1 cellular context compared by ENCODE assay signal in the genomic region with DNA sequence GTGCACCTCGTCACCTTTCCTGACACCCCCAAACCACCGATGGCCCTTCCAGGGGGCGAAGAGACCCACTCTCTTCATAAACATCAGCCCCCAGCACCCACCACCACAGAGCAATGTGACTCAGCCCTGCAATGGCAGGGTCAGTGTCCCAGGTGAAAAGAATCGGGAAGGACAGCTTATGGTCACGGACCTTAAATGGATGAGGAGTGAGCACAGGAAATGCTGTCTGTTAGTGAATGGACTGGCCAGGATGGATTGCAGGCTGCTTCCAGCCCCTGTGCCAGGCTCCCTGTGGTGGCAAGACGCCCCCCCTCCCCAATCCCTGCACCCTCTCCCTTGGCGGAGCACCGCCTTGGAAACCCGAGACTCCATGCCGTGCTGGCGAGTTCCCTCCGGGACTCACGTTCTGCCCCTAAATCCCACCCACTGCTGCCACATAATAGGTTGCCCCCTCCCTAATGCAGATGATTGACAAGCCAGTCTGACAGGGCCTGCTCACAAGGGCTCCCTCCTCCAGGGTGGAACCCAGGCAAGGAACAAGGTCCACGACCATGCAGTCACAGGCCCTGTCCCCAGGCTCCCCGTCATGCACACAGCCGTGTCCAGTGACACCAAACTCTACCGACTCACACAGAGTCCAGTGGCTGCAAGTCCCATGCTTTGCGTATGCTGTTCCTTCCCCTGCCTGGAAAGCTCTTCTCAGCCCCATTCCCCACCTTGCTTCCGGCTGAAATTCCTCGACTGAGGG.
TF ChIP-seq lines count a peak whose summit lies in the region.

No MANE protein-coding gene starts in this region.

TF ChIP-seq in HepG2, 621 proteins besides CTCF, POLR2A, EP300 and RAD21 (continued from another document and continues in another):
- no peak for TF ChIP-seq E2F5 (CRISPR knock-in tag; conservative IDR thresholded peaks at IDR 0.05)
- TF ChIP-seq ZNF749 (CRISPR knock-in tag; IDR thresholded peaks at IDR 0.05; ENCODE audit: borderline replicate concordance) = 0 out of 2 replicates have a peak, but pooled peaks have one; percentile 51
- no peak for TF ChIP-seq ARNTL (CRISPR knock-in tag; IDR thresholded peaks at IDR 0.05)
- TF ChIP-seq, protein P1, sequence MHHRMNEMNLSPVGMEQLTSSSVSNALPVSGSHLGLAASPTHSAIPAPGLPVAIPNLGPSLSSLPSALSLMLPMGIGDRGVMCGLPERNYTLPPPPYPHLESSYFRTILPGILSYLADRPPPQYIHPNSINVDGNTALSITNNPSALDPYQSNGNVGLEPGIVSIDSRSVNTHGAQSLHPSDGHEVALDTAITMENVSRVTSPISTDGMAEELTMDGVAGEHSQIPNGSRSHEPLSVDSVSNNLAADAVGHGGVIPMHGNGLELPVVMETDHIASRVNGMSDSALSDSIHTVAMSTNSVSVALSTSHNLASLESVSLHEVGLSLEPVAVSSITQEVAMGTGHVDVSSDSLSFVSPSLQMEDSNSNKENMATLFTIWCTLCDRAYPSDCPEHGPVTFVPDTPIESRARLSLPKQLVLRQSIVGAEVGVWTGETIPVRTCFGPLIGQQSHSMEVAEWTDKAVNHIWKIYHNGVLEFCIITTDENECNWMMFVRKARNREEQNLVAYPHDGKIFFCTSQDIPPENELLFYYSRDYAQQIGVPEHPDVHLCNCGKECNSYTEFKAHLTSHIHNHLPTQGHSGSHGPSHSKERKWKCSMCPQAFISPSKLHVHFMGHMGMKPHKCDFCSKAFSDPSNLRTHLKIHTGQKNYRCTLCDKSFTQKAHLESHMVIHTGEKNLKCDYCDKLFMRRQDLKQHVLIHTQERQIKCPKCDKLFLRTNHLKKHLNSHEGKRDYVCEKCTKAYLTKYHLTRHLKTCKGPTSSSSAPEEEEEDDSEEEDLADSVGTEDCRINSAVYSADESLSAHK (CRISPR knock-in tag; IDR thresholded peaks at IDR 0.05; ENCODE audit: borderline replicate concordance) = no peak
- no peak for TF ChIP-seq ZFP37 (CRISPR knock-in tag; IDR thresholded peaks at IDR 0.05; ENCODE audit: borderline replicate concordance)
- TF ChIP-seq ZNF496 (CRISPR knock-in tag; IDR thresholded peaks at IDR 0.05; ENCODE audit: insufficient replicate concordance) = no peak
- peak; percentile 59; the same call in 1 of the 2 replicates for TF ChIP-seq ZNF7 (CRISPR knock-in tag; IDR thresholded peaks at IDR 0.05)
- peak; percentile 98 for TF ChIP-seq ZNF549 (CRISPR knock-in tag; IDR thresholded peaks at IDR 0.05)
- peak; percentile 80 for TF ChIP-seq SP4 (CRISPR knock-in tag; IDR thresholded peaks at IDR 0.05)
- TF ChIP-seq HHEX (CRISPR knock-in tag; IDR thresholded peaks at IDR 0.05) = no peak
- TF ChIP-seq RXRA (CRISPR knock-in tag; IDR thresholded peaks at IDR 0.05) = peak; percentile 18; the same call in 1 of the 2 replicates
- TF ChIP-seq ZNF335 (CRISPR knock-in tag; IDR thresholded peaks at IDR 0.05) = no peak
- no peak; the same call in 1 of the 2 replicates for TF ChIP-seq ZBTB39 (CRISPR knock-in tag; IDR thresholded peaks at IDR 0.05)
- TF ChIP-seq NR2C2 (CRISPR knock-in tag; IDR thresholded peaks at IDR 0.05; ENCODE audit: borderline replicate concordance) = no peak
- no peak for TF ChIP-seq ZNF704 (CRISPR knock-in tag; IDR thresholded peaks at IDR 0.05; ENCODE audit: borderline replicate concordance)
- no peak for TF ChIP-seq REL (CRISPR knock-in tag; conservative IDR thresholded peaks at IDR 0.05)
- TF ChIP-seq SP140L (CRISPR knock-in tag; IDR thresholded peaks at IDR 0.05; ENCODE audit: borderline replicate concordance) = no peak
- TF ChIP-seq DR1 (CRISPR knock-in tag; IDR thresholded peaks at IDR 0.05) = no peak; the same call in 1 of the 2 replicates
- TF ChIP-seq, protein P2, sequence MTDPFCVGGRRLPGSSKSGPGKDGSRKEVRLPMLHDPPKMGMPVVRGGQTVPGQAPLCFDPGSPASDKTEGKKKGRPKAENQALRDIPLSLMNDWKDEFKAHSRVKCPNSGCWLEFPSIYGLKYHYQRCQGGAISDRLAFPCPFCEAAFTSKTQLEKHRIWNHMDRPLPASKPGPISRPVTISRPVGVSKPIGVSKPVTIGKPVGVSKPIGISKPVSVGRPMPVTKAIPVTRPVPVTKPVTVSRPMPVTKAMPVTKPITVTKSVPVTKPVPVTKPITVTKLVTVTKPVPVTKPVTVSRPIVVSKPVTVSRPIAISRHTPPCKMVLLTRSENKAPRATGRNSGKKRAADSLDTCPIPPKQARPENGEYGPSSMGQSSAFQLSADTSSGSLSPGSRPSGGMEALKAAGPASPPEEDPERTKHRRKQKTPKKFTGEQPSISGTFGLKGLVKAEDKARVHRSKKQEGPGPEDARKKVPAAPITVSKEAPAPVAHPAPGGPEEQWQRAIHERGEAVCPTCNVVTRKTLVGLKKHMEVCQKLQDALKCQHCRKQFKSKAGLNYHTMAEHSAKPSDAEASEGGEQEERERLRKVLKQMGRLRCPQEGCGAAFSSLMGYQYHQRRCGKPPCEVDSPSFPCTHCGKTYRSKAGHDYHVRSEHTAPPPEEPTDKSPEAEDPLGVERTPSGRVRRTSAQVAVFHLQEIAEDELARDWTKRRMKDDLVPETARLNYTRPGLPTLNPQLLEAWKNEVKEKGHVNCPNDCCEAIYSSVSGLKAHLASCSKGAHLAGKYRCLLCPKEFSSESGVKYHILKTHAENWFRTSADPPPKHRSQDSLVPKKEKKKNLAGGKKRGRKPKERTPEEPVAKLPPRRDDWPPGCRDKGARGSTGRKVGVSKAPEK (CRISPR knock-in tag; IDR thresholded peaks at IDR 0.05; ENCODE audit: borderline replicate concordance) = no peak
- peak; percentile 62 for TF ChIP-seq POLR2AphosphoS5 (IDR thresholded peaks at IDR 0.05; ENCODE audit: low read depth, low read length)
- no peak for TF ChIP-seq ZSCAN20 (CRISPR knock-in tag; IDR thresholded peaks at IDR 0.05; ENCODE audit: borderline replicate concordance)
- TF ChIP-seq, protein P3, sequence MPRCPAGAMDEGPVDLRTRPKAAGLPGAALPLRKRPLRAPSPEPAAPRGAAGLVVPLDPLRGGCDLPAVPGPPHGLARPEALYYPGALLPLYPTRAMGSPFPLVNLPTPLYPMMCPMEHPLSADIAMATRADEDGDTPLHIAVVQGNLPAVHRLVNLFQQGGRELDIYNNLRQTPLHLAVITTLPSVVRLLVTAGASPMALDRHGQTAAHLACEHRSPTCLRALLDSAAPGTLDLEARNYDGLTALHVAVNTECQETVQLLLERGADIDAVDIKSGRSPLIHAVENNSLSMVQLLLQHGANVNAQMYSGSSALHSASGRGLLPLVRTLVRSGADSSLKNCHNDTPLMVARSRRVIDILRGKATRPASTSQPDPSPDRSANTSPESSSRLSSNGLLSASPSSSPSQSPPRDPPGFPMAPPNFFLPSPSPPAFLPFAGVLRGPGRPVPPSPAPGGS (CRISPR knock-in tag; IDR thresholded peaks at IDR 0.05) = 0 out of 2 replicates have a peak, but pooled peaks have one; percentile 6
- TF ChIP-seq ZBTB26 (CRISPR knock-in tag; IDR thresholded peaks at IDR 0.05; ENCODE audit: borderline replicate concordance) = no peak
- TF ChIP-seq CERS6 (CRISPR knock-in tag; IDR thresholded peaks at IDR 0.05) = no peak
- no peak for TF ChIP-seq MTA3 (CRISPR knock-in tag; IDR thresholded peaks at IDR 0.05)
- no peak for TF ChIP-seq ZNF256 (CRISPR knock-in tag; conservative IDR thresholded peaks at IDR 0.05)
- TF ChIP-seq ZSCAN21 (CRISPR knock-in tag; IDR thresholded peaks at IDR 0.05; ENCODE audit: borderline replicate concordance) = no peak; the same call in 1 of the 2 replicates
- no peak for TF ChIP-seq ZBTB8A (CRISPR knock-in tag; IDR thresholded peaks at IDR 0.05; ENCODE audit: borderline replicate concordance, low read depth)
- TF ChIP-seq ZNF430 (CRISPR knock-in tag; IDR thresholded peaks at IDR 0.05) = peak; percentile 80; the same call in 1 of the 2 replicates
- TF ChIP-seq, protein P4, sequence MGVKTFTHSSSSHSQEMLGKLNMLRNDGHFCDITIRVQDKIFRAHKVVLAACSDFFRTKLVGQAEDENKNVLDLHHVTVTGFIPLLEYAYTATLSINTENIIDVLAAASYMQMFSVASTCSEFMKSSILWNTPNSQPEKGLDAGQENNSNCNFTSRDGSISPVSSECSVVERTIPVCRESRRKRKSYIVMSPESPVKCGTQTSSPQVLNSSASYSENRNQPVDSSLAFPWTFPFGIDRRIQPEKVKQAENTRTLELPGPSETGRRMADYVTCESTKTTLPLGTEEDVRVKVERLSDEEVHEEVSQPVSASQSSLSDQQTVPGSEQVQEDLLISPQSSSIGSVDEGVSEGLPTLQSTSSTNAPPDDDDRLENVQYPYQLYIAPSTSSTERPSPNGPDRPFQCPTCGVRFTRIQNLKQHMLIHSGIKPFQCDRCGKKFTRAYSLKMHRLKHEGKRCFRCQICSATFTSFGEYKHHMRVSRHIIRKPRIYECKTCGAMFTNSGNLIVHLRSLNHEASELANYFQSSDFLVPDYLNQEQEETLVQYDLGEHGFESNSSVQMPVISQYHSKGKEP (CRISPR knock-in tag; IDR thresholded peaks at IDR 0.05) = no peak
- TF ChIP-seq KMT2B (CRISPR knock-in tag; IDR thresholded peaks at IDR 0.05) = no peak
- TF ChIP-seq CBFB (CRISPR knock-in tag; IDR thresholded peaks at IDR 0.05) = no peak
- no peak for TF ChIP-seq SOX6 (IDR thresholded peaks at IDR 0.05)
- TF ChIP-seq SOX6 (CRISPR knock-in tag; IDR thresholded peaks at IDR 0.05) = no peak
- TF ChIP-seq NR2F6 (IDR thresholded peaks at IDR 0.05) = no peak
- peak; percentile 38; the same call in 1 of the 2 replicates for TF ChIP-seq NR2F6 (CRISPR knock-in tag; IDR thresholded peaks at IDR 0.05)
- no peak for TF ChIP-seq FIP1L1 (IDR thresholded peaks at IDR 0.05; ENCODE audit: borderline replicate concordance, insufficient read depth, low read depth, low read length)
- TF ChIP-seq, protein P5, sequence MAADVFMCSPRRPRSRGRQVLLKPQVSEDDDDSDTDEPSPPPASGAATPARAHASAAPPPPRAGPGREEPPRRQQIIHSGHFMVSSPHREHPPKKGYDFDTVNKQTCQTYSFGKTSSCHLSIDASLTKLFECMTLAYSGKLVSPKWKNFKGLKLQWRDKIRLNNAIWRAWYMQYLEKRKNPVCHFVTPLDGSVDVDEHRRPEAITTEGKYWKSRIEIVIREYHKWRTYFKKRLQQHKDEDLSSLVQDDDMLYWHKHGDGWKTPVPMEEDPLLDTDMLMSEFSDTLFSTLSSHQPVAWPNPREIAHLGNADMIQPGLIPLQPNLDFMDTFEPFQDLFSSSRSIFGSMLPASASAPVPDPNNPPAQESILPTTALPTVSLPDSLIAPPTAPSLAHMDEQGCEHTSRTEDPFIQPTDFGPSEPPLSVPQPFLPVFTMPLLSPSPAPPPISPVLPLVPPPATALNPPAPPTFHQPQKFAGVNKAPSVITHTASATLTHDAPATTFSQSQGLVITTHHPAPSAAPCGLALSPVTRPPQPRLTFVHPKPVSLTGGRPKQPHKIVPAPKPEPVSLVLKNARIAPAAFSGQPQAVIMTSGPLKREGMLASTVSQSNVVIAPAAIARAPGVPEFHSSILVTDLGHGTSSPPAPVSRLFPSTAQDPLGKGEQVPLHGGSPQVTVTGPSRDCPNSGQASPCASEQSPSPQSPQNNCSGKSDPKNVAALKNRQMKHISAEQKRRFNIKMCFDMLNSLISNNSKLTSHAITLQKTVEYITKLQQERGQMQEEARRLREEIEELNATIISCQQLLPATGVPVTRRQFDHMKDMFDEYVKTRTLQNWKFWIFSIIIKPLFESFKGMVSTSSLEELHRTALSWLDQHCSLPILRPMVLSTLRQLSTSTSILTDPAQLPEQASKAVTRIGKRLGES (CRISPR knock-in tag; IDR thresholded peaks at IDR 0.05; ENCODE audit: borderline replicate concordance) = no peak
- TF ChIP-seq ZNF3 (CRISPR knock-in tag; IDR thresholded peaks at IDR 0.05) = no peak
- peak; percentile 66 for TF ChIP-seq ZNF772 (CRISPR knock-in tag; IDR thresholded peaks at IDR 0.05)
- TF ChIP-seq ATM (IDR thresholded peaks at IDR 0.05; ENCODE audit: borderline replicate concordance) = no peak
- TF ChIP-seq SNAI1 (CRISPR knock-in tag; IDR thresholded peaks at IDR 0.05; ENCODE audit: borderline replicate concordance) = no peak
- no peak for TF ChIP-seq ZNF737 (CRISPR knock-in tag; IDR thresholded peaks at IDR 0.05; ENCODE audit: borderline replicate concordance)
